Comparison of ENCODE assay signal across 1 cellular context in the genomic region with DNA sequence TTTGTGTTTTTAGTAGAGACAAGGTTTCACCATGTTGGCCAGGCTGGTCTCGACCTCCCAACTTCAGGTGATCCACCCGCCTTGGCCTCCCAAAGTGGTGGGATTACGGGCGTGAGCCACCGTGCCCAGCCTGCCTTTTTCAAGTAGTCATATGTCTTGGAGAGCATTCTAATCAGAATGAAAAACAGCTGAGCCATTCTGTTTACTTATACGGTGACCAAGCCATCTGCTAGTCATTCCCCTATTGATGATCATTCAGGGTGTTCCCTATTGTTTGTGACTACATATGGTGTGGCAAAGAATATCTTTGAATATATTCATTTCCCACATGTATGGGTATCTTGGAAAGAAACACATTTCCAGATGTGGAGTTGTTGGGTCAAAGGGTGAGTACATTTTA.
A peak's percentile ranks its signal among the peaks of the same experiment; 100 is the strongest.
TF ChIP-seq lines count a peak whose summit lies in the region.

No MANE protein-coding gene starts in this region.

TF ChIP-seq in K562, 482 proteins besides CTCF, POLR2A, EP300 and RAD21 (continued from another document):
- TF ChIP-seq, protein P1, sequence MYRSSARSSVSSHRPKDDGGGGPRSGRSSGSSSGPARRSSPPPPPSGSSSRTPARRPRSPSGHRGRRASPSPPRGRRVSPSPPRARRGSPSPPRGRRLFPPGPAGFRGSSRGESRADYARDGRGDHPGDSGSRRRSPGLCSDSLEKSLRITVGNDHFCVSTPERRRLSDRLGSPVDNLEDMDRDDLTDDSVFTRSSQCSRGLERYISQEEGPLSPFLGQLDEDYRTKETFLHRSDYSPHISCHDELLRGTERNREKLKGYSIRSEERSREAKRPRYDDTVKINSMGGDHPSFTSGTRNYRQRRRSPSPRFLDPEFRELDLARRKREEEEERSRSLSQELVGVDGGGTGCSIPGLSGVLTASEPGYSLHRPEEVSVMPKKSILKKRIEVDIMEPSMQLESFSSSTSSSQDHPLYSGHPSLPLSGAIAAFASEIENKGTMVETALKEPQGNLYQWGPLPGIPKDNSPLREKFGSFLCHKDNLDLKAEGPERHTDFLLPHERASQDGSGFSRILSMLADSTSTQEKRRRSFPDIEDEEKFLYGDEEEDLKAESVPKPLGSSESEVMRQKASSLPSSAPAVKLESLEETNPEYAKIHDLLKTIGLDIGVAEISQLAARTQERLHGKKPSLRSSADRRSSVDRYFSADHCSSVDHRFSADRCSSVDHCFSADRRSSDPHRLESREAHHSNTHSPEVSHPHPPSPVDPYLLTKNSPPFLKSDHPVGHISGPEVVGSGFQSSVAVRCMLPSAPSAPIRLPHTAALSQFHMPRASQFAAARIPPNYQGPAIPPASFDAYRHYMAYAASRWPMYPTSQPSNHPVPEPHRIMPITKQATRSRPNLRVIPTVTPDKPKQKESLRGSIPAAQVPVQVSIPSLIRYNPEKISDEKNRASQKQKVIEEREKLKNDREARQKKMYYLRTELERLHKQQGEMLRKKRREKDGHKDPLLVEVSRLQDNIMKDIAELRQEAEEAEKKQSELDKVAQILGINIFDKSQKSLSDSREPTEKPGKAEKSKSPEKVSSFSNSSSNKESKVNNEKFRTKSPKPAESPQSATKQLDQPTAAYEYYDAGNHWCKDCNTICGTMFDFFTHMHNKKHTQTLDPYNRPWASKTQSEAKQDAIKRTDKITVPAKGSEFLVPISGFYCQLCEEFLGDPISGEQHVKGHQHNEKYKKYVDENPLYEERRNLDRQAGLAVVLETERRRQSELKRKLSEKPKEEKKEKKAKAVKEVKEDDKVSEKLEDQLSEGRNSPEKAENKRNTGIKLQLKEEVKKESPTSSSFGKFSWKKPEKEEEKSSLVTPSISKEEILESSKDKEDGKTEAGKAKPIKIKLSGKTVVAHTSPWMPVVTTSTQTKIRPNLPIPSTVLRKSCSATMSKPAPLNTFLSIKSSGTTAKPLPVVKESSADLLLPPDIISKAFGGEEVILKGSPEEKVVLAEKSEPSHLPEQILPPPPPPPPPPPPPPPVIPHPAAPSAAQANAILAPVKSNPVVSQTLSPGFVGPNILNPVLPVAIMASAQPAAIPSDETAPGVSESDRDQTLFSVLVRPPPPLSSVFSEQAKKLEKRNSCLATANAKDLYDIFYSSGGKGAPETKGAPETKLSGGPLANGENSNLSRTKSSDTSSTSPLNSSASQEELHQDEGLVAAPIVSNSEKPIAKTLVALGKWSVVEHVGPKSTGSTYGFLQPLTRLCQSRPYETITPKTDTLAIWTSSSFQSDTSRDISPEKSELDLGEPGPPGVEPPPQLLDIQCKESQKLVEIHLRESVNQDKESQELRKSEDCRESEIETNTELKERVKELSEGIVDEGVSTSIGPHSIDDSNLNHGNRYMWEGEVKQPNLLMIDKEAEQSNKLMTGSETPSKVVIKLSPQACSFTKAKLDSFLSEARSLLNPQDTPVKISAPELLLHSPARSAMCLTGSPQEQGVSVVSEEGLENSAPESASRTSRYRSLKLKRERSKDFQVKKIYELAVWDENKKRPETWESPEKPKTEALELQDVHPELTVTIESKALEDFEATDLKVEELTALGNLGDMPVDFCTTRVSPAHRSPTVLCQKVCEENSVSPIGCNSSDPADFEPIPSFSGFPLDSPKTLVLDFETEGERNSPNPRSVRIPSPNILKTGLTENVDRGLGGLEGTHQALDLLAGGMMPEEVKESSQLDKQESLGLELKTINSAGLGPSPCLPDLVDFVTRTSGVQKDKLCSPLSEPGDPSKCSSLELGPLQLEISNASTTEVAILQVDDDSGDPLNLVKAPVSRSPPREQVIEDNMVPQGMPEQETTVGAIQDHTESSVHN (IDR thresholded peaks at IDR 0.05; ENCODE audit: borderline replicate concordance in 1 of 2, low read depth in 1 of 2), result 0 out of 4 replicates have a peak, but pooled peaks of 1 of the 2 experiments have one; percentile 33
- TF ChIP-seq SMARCE1 (IDR thresholded peaks at IDR 0.05), result peak; percentile 40; the same call in 1 of the 2 replicates
- TF ChIP-seq ZNF316 (IDR thresholded peaks at IDR 0.05), result peak; percentile 85
- TF ChIP-seq JUND (IDR thresholded peaks at IDR 0.05; ENCODE audit: borderline replicate concordance, low read depth, low read length), result peak; percentile 72; the same call in 1 of the 2 replicates
- TF ChIP-seq JUND (tag; IDR thresholded peaks at IDR 0.05; ENCODE audit: borderline replicate concordance, low read depth, low read length), result peak; percentile 61; the same call in 1 of the 3 replicates
- TF ChIP-seq, protein P2, sequence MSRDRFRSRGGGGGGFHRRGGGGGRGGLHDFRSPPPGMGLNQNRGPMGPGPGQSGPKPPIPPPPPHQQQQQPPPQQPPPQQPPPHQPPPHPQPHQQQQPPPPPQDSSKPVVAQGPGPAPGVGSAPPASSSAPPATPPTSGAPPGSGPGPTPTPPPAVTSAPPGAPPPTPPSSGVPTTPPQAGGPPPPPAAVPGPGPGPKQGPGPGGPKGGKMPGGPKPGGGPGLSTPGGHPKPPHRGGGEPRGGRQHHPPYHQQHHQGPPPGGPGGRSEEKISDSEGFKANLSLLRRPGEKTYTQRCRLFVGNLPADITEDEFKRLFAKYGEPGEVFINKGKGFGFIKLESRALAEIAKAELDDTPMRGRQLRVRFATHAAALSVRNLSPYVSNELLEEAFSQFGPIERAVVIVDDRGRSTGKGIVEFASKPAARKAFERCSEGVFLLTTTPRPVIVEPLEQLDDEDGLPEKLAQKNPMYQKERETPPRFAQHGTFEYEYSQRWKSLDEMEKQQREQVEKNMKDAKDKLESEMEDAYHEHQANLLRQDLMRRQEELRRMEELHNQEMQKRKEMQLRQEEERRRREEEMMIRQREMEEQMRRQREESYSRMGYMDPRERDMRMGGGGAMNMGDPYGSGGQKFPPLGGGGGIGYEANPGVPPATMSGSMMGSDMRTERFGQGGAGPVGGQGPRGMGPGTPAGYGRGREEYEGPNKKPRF (IDR thresholded peaks at IDR 0.05; ENCODE audit: low read depth, low read length), result no peak
- TF ChIP-seq FOXJ2 (tag; IDR thresholded peaks at IDR 0.05), result no peak
- TF ChIP-seq ZNF445 (CRISPR knock-in tag; IDR thresholded peaks at IDR 0.05; ENCODE audit: low read depth), result no peak
- no peak for TF ChIP-seq YY1 (IDR thresholded peaks at IDR 0.05; ENCODE audit: borderline replicate concordance in 1 of 3, control insufficient read depth in 1 of 3, extremely low read depth in 1 of 3, insufficient read depth in 3 of 3, insufficient read length in 1 of 3, insufficient replicate concordance in 2 of 3, low read depth in 1 of 3, low read length in 2 of 3)
- TF ChIP-seq FOXP1 (CRISPR knock-in tag; IDR thresholded peaks at IDR 0.05), result no peak
- TF ChIP-seq, protein P3, sequence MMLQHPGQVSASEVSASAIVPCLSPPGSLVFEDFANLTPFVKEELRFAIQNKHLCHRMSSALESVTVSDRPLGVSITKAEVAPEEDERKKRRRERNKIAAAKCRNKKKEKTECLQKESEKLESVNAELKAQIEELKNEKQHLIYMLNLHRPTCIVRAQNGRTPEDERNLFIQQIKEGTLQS (IDR thresholded peaks at IDR 0.05), result peak; percentile 60
- TF ChIP-seq, protein P3 (CRISPR knock-in tag; conservative IDR thresholded peaks at IDR 0.05), result no peak
- no peak for TF ChIP-seq MIER1 (IDR thresholded peaks at IDR 0.05; ENCODE audit: low read depth)
- TF ChIP-seq MAFK (IDR thresholded peaks at IDR 0.05; ENCODE audit: low read length), result peak; percentile 27
- TF ChIP-seq FOSL1 (tag; conservative IDR thresholded peaks at IDR 0.05), result peak; percentile 57
